In genomic region chr11:130114726-130115125, GRCh38 we compare ENCODE assay signal across 25 cellular contexts. TPM values are rescaled to one million over a fixed set of nuclear protein-coding genes. Genes with fewer than 3 reads are reported as not detected.
DNase-seq lines count a peak whose midpoint lies in the region; ATAC-seq, FAIRE-seq and TF ChIP-seq lines count a peak whose summit lies in the region.
"Had no signal": no experiment of that assay in that cellular context is flagged by ENCODE, and none has a peak within 500 bp of the region (broad histone marks: within the 10 kb centered on the region; RNA-seq: fewer than 3 reads in every experiment).

No MANE protein-coding gene starts in this region.

- 97% methylated on average over 4 of the region's 4 CpGs for WGBS in mammary epithelial cell (ENCODE audit: low coverage, missing lambda C conversion rate)

- CTCF ChIA-PET in MCF 10A (lab: Yijun Ruan, JAX) = interaction anchor here (0.6 to 2.3 kb wide), 7 partner anchors 9 to 185 kb away, joined by 3 to 8 read pairs (median 4); no protein-coding TSS in a partner anchor
- CTCF ChIA-PET in mammary epithelial cell (lab: Charles Lee; ENCODE audit: low non-redundant PET) = no interaction called here

- H3K27me3 ChIP-seq in mammary epithelial cell (ENCODE audit: insufficient read depth, low read length) (no peaks in the 10 kb centered on the region), astrocyte (ENCODE audit: insufficient read depth, low read length) (peaks cover 18% of the 10 kb centered on the region)
- H3K27me3 ChIP-seq: BE2C had no signal

- intact Hi-C loops in MCF 10A (cut with micrococcal nuclease) = no loop called here
- intact Hi-C loops in mammary epithelial cell (cut with micrococcal nuclease) = no loop called here

- POLR2A ChIA-PET in MCF 10A (lab: Yijun Ruan, JAX) = interaction anchor here (0.6 to 2.2 kb wide), 10 partner anchors 9 to 113 kb away, joined by 3 to 11 read pairs (median 4); partner anchors contain the start of genes APLP2 and PRDM10

- H3K9me3 ChIP-seq in mammary epithelial cell (replicated peaks; ENCODE audit: insufficient read depth, low read length) (no peaks in the 10 kb centered on the region), astrocyte (ENCODE audit: insufficient read depth, low read depth, low read length) (no peaks in the 10 kb centered on the region)
- H3K9me3 ChIP-seq: BE2C had no signal

- in situ Hi-C loops in mammary epithelial cell (cut with MboI; ENCODE audit: low sequenced_read_pairs in 2 of 2) = no loop called here

- FAIRE-seq in astrocyte (lab: Jason Lieb, UNC) (no peak), frontal cortex (lab: Jason Lieb, UNC) (no peak)

- H3K27ac Mint-ChIP-seq in MCF 10A (ENCODE audit: low read depth, unreplicated experiment) (peak overlapping the region; percentile 6), astrocyte (ENCODE audit: unreplicated experiment) (peak overlapping the region; percentile 55), mesothelial cell of epicardium (peak overlapping the region; percentile 26)
- H3K27ac Mint-ChIP-seq: CD4-positive, alpha-beta memory T cell had no signal

- dilution Hi-C loops in mammary epithelial cell (cut with HindIII; ENCODE audit: low sequenced_read_pairs) = no loop called here

- H2AFZ ChIP-seq in mammary epithelial cell (ENCODE audit: low read depth, low read length) = no peak overlapping the region
- no peak overlapping the region for H2AFZ ChIP-seq in astrocyte (ENCODE audit: low read depth, low read length)

- peaks cover 60% of the 10 kb centered on the region for H3K36me3 Mint-ChIP-seq in MCF 10A (ENCODE audit: insufficient read depth, unreplicated experiment)
- H3K36me3 Mint-ChIP-seq in astrocyte (ENCODE audit: low read depth, unreplicated experiment) = peaks cover 20% of the 10 kb centered on the region
- H3K36me3 Mint-ChIP-seq in mesothelial cell of epicardium = peaks cover 21% of the 10 kb centered on the region

- H3K27me3 Mint-ChIP-seq in MCF 10A (ENCODE audit: insufficient read depth, unreplicated experiment) = no peaks in the 10 kb centered on the region
- no peaks in the 10 kb centered on the region for H3K27me3 Mint-ChIP-seq in astrocyte (ENCODE audit: low read depth, unreplicated experiment)
- no peaks in the 10 kb centered on the region for H3K27me3 Mint-ChIP-seq in mesothelial cell of epicardium (ENCODE audit: low read depth)
- H3K27me3 Mint-ChIP-seq: CD4-positive, alpha-beta memory T cell had no signal

- H3K36me3 ChIP-seq in mammary epithelial cell (ENCODE audit: insufficient read depth, low read length) (peaks cover 17% of the 10 kb centered on the region), astrocyte (ENCODE audit: insufficient read depth, low read length) (peaks cover 16% of the 10 kb centered on the region)

- no peak overlapping the region for H3K4me3 Mint-ChIP-seq in MCF 10A (ENCODE audit: unreplicated experiment)
- no peak overlapping the region for H3K4me3 Mint-ChIP-seq in astrocyte (ENCODE audit: unreplicated experiment)
- no peak overlapping the region for H3K4me3 Mint-ChIP-seq in mesothelial cell of epicardium
- H3K4me3 Mint-ChIP-seq: CD4-positive, alpha-beta memory T cell had no signal

- ATAC-seq in HG03280 (IDR thresholded peaks at IDR 0.05; ENCODE audit: unreplicated experiment) (no peak), HG02973 (IDR thresholded peaks at IDR 0.05; ENCODE audit: unreplicated experiment) (no peak)
- ATAC-seq: Panc1, Right ventricle myocardium inferior had no signal

- DNase-seq in MCF 10A (ENCODE audit: unreplicated experiment) (no peak), mammary epithelial cell (no peak), astrocyte (ENCODE audit: low read depth) (no peak), mesothelial cell of epicardium (ENCODE audit: low spot score in 2 of 2, unreplicated experiment in 2 of 2) (no peak), NCI-H526 treated with DMSO at 0.1 percent for 48 hours (lab: John Stamatoyannopoulos, UW) (no peak), frontal cortex (ENCODE audit: low spot score in 2 of 2) (no peak)
- DNase-seq: 8988T; BE2C; CD4-positive, alpha-beta memory T cell; DMS153; GF-D8; HCEC 1CT; KBM-7; NCI-H1694; NCI-H2107; NCI-H510A; NCI-H82; SW 1271 had no signal

- peaks cover 6% of the 10 kb centered on the region for H3K4me1 Mint-ChIP-seq in MCF 10A (ENCODE audit: insufficient read depth, unreplicated experiment)
- H3K4me1 Mint-ChIP-seq in astrocyte (ENCODE audit: low read depth, unreplicated experiment) = peaks cover 54% of the 10 kb centered on the region
- H3K4me1 Mint-ChIP-seq in mesothelial cell of epicardium = peaks cover 18% of the 10 kb centered on the region

- no peak for TF ChIP-seq CTCF in MCF 10A (IDR thresholded peaks at IDR 0.05; ENCODE audit: unreplicated experiment)
- no peak for TF ChIP-seq CTCF in mammary epithelial cell (conservative IDR thresholded peaks at IDR 0.05 in 1 of 2, IDR thresholded peaks at IDR 0.05 in 1 of 2; ENCODE audit: extremely low read depth in 1 of 2, insufficient read depth in 1 of 2, low read depth in 1 of 2, low read length in 2 of 2)
- no peak for TF ChIP-seq CTCF in astrocyte (IDR thresholded peaks at IDR 0.05; ENCODE audit: insufficient read depth, low read depth, low read length)
- no peak for TF ChIP-seq CTCF in mesothelial cell of epicardium (IDR thresholded peaks at IDR 0.05; ENCODE audit: unreplicated experiment)

- no peaks in the 10 kb centered on the region for H3K9me3 Mint-ChIP-seq in MCF 10A (ENCODE audit: unreplicated experiment)
- H3K9me3 Mint-ChIP-seq in astrocyte (ENCODE audit: unreplicated experiment) = no peaks in the 10 kb centered on the region
- H3K9me3 Mint-ChIP-seq in mesothelial cell of epicardium = no peaks in the 10 kb centered on the region

- H3K4me3 ChIP-seq in mammary epithelial cell (replicated peaks in 1 of 3; ENCODE audit: insufficient read depth in 1 of 3, low read depth in 2 of 3, low read length in 3 of 3) (no peak overlapping the region), astrocyte (ENCODE audit: insufficient read depth, low read depth, low read length) (no peak overlapping the region)

- BruUV-seq in MCF 10A (replicated peaks; lab: Mats Ljungman, UMichigan) (no TSS peak), mammary epithelial cell (replicated peaks; lab: Mats Ljungman, UMichigan) (no TSS peak)

- H3K4me2 ChIP-seq in mammary epithelial cell (ENCODE audit: insufficient read depth, low read depth, low read length) = no peak overlapping the region
- no peak overlapping the region for H3K4me2 ChIP-seq in astrocyte (ENCODE audit: low read length)

- no peaks in the 10 kb centered on the region for H4K20me1 ChIP-seq in mammary epithelial cell (ENCODE audit: insufficient read depth, low read length)
- peaks cover 76% of the 10 kb centered on the region for H4K20me1 ChIP-seq in astrocyte (ENCODE audit: insufficient read depth, low read length)

- H3K9ac ChIP-seq in mammary epithelial cell (ENCODE audit: insufficient read depth, low read length) (no peak overlapping the region), astrocyte (ENCODE audit: low read length) (no peak overlapping the region)

- no peak overlapping the region for H3K27ac ChIP-seq in mammary epithelial cell (ENCODE audit: insufficient read depth, low read depth, low read length)
- H3K27ac ChIP-seq in astrocyte (ENCODE audit: low read depth, low read length) = no peak overlapping the region

- H3K79me2 ChIP-seq in mammary epithelial cell (ENCODE audit: insufficient read depth, low read length) = peaks cover 57% of the 10 kb centered on the region
- peaks cover 5% of the 10 kb centered on the region for H3K79me2 ChIP-seq in astrocyte (ENCODE audit: insufficient read depth, low read length)

- H3K4me1 ChIP-seq in mammary epithelial cell (ENCODE audit: insufficient read depth, low read length) (no peaks in the 10 kb centered on the region), astrocyte (ENCODE audit: insufficient read depth, low read length) (peaks cover 11% of the 10 kb centered on the region)
- H3K4me1 ChIP-seq: BE2C had no signal

RNA-seq across cellular contexts. Expression of gene ST14, which starts 44.9 kb away (rescaled TPM):
- total RNA-seq in MCF 10A (2022) (24.8 and 27.2 TPM in 2 replicates), mammary epithelial cell (10 to 100 TPM; 83.9 to 87.0 TPM), astrocyte (1.4 and 4.2 TPM in 2 replicates), mesothelial cell of epicardium (39.6 to 42.0 TPM (median 40.8 TPM) in 3 replicates), frontal cortex (not detected)
- 72.9 TPM for polyA plus RNA-seq in mammary epithelial cell
- 59.8 TPM for polyA minus RNA-seq in mammary epithelial cell
- total RNA-seq: Daoy, SK-MEL-5 had no signal
- polyA plus RNA-seq: AG04450 had no signal

RNA-seq across cellular contexts. Expression of gene APLP2, which starts 45.0 kb away (rescaled TPM):
- 317 and 368 TPM in 2 replicates for total RNA-seq in MCF 10A (2022)
- total RNA-seq in mammary epithelial cell = 100 to 1,000 TPM; 348 to 450 TPM
- 319 TPM for polyA plus RNA-seq in mammary epithelial cell
- 177 TPM for polyA minus RNA-seq in mammary epithelial cell
- 804 and 849 TPM in 2 replicates for total RNA-seq in astrocyte
- total RNA-seq in mesothelial cell of epicardium = 234 to 240 TPM (median 239 TPM) in 3 replicates
- 241 TPM for total RNA-seq in frontal cortex
